In genomic region chr2:87604280-87604818, GRCh38 we compare ENCODE assay signal across 8 cellular contexts.
DNase-seq lines count a peak whose midpoint lies in the region; ATAC-seq, FAIRE-seq and TF ChIP-seq lines count a peak whose summit lies in the region.
"Not testable (repeated sequence)": the region's sequence is repeated elsewhere in the genome, so short reads cannot be mapped to it uniquely, and the experiment has no call there.

No MANE protein-coding gene starts in this region.

- not testable (repeated sequence) for TF ChIP-seq POLR2A in K562 (conservative IDR thresholded peaks at IDR 0.05); uterus (IDR thresholded peaks at IDR 0.05)

- H2AFZ ChIP-seq in K562 (ENCODE audit: low read depth, low read length): not testable (repeated sequence)

- not testable (repeated sequence) for TF ChIP-seq EP300 in K562 (IDR thresholded peaks at IDR 0.05; ENCODE audit: low read length)

- H3K27ac ChIP-seq in K562 (ENCODE audit: extremely low read depth, low read depth, low read length) (peak overlapping the region; percentile 56; the same call in 1 of the 3 replicates), left ventricle myocardium inferior (replicated peaks) (peak overlapping the region; percentile 66), uterus (peak overlapping the region in 1 of 2 donors; percentile 52)
- not testable (repeated sequence) for H3K27ac ChIP-seq in lung (ENCODE audit: low read depth in 1 of 2, low read length in 1 of 2)

- not testable (repeated sequence) for H3K9ac ChIP-seq in K562 (ENCODE audit: insufficient read depth in 1 of 2, low read depth in 2 of 2, low read length in 2 of 2)

- not testable (repeated sequence) for H3K9me1 ChIP-seq in K562 (ENCODE audit: control insufficient read depth, insufficient read depth, low read length)

- not testable (repeated sequence) for H3K27me3 ChIP-seq in K562 (ENCODE audit: control insufficient read depth in 2 of 2, insufficient read depth in 2 of 2, low read length in 2 of 2); left ventricle myocardium inferior (ENCODE audit: low read depth); lung (ENCODE audit: control insufficient read depth, insufficient read depth); uterus

- TF ChIP-seq RAD21 in K562 (CRISPR knock-in tag; conservative IDR thresholded peaks at IDR 0.05 in 1 of 2, IDR thresholded peaks at IDR 0.05 in 1 of 2): not testable (repeated sequence)

- H3K9me3 ChIP-seq in K562 (replicated peaks; ENCODE audit: control insufficient read depth, insufficient read depth, low read depth, low read length); left ventricle myocardium inferior (replicated peaks); lung (ENCODE audit: control insufficient read depth in 2 of 2, insufficient read depth in 1 of 2, low read length in 1 of 2); uterus: not testable (repeated sequence)

- CTCF ChIA-PET in K562 (lab: Yijun Ruan, JAX; ENCODE audit: low intra/inter-chr PET ratio): not testable (repeated sequence)

- in situ Hi-C loops in K562 (cut with MboI): not testable (repeated sequence)

- DNase-seq in EH (ENCODE audit: low read depth) (peak; percentile 61), RPMI7951 (ENCODE audit: low read depth) (peak; percentile 59), K562 (ENCODE audit: extremely low read depth in 1 of 4, low spot score in 3 of 4) (peak in 1 of 4 experiments; percentile 2), fibroblast of mammary gland (ENCODE audit: low read depth) (peak; percentile 21), left ventricle myocardium inferior (peak; percentile 74), lung (ENCODE audit: low spot score) (peak; percentile 32), renal cortical epithelial cell (ENCODE audit: low read depth) (peak; percentile 13), uterus (peak; percentile 43 to 53)

- peak overlapping the region; percentile 41; the same call in 1 of the 2 replicates for H3K4me2 ChIP-seq in K562 (ENCODE audit: insufficient read depth, low read length)

- TF ChIP-seq CTCF in K562 (IDR thresholded peaks at IDR 0.05 in 2 of 3, conservative IDR thresholded peaks at IDR 0.05 in 1 of 3; ENCODE audit: insufficient read depth in 2 of 3, low read depth in 1 of 3, low read length in 3 of 3); fibroblast of mammary gland (conservative IDR thresholded peaks at IDR 0.05; ENCODE audit: control insufficient read depth, insufficient read depth, low read depth, low read length); left ventricle myocardium inferior (IDR thresholded peaks at IDR 0.05; ENCODE audit: borderline replicate concordance); lung (IDR thresholded peaks at IDR 0.05; ENCODE audit: control extremely low read depth, extremely low read depth); uterus (IDR thresholded peaks at IDR 0.05): not testable (repeated sequence)

- ATAC-seq in K562: peak; percentile 24
- ATAC-seq in lung (ENCODE audit: insufficient read depth, low FRiP score): not testable (repeated sequence)

- not testable (repeated sequence) for H3K4me3 ChIP-seq in K562; fibroblast of mammary gland (ENCODE audit: control insufficient read depth, low read depth, low read length); left ventricle myocardium inferior; lung; uterus

- POLR2A ChIA-PET in K562 (lab: Yijun Ruan, JAX): not testable (repeated sequence)

- WGBS in K562 (ENCODE audit: insufficient coverage, low coverage, missing lambda C conversion rate): no CpG with 5 or more reads among the region's 6 CpGs
- 20 to 43% methylated on average over 1 to 5 of the region's 6 CpGs for WGBS in lung, 2 donors

- H3K4me1 ChIP-seq in K562 (replicated peaks in 1 of 2; ENCODE audit: control insufficient read depth in 2 of 2, insufficient read depth in 2 of 2, low read length in 2 of 2); left ventricle myocardium inferior; lung (ENCODE audit: control insufficient read depth in 2 of 2, insufficient read depth in 2 of 2, low read length in 2 of 2); uterus: not testable (repeated sequence)

- not testable (repeated sequence) for H4K20me1 ChIP-seq in K562 (replicated peaks; ENCODE audit: control insufficient read depth, insufficient read depth, low read length)

- intact Hi-C loops in K562 (cut with micrococcal nuclease); left ventricle myocardium inferior (cut with micrococcal nuclease); uterus (cut with DNase I; ENCODE audit: low total_unique reads): not testable (repeated sequence)

- not testable (repeated sequence) for FAIRE-seq in K562 (lab: Jason Lieb, UNC)

- not testable (repeated sequence) for H3K36me3 ChIP-seq in K562 (ENCODE audit: control insufficient read depth, insufficient read depth, low read length); left ventricle myocardium inferior; lung (ENCODE audit: control insufficient read depth in 2 of 2, insufficient read depth in 2 of 2, low read length in 2 of 2); uterus

- H3K79me2 ChIP-seq in K562 (ENCODE audit: control insufficient read depth, insufficient read depth, low read length): not testable (repeated sequence)

- not testable (repeated sequence) for BruUV-seq in K562 (replicated peaks; lab: Mats Ljungman, UMichigan)

TF ChIP-seq in K562, 482 proteins besides CTCF, POLR2A, EP300 and RAD21:
- TF ChIP-seq RBFOX2 (IDR thresholded peaks at IDR 0.05; ENCODE audit: low read depth, low read length): 0 out of 2 replicates have a peak, but pooled peaks have one; percentile 23
